ENCODE assay signal across 9 cellular contexts in genomic region chr11:124876818-124877630, GRCh38. TPM values are rescaled to one million over a fixed set of nuclear protein-coding genes. Genes with fewer than 3 reads are reported as not detected.
DNase-seq lines count a peak whose midpoint lies in the region; ATAC-seq, FAIRE-seq and TF ChIP-seq lines count a peak whose summit lies in the region.
"Had no signal": no experiment of that assay in that cellular context is flagged by ENCODE, and none has a peak within 500 bp of the region (broad histone marks: within the 10 kb centered on the region; RNA-seq: fewer than 3 reads in every experiment).

No MANE protein-coding gene starts in this region.

- no peaks in the 10 kb centered on the region for H3K36me3 ChIP-seq in OCI-LY3 (replicated peaks; ENCODE audit: low read depth, low read length)
- H3K36me3 ChIP-seq in neutrophil: no peaks in the 10 kb centered on the region

- peaks cover 34% of the 10 kb centered on the region for H3K27me3 Mint-ChIP-seq in CD4-positive, alpha-beta T cell

- peak overlapping the region; percentile 82 for H3K4me2 ChIP-seq in OCI-LY3 (ENCODE audit: low read length)

- peak overlapping the region; percentile 92 for H3K4me3 ChIP-seq in OCI-LY3 (ENCODE audit: low read length)
- H3K4me3 ChIP-seq in epithelial cell of esophagus (ENCODE audit: low read length): peak overlapping the region; percentile 56
- peak overlapping the region; percentile 52 to 74 for H3K4me3 ChIP-seq in neutrophil (ENCODE audit: low read depth in 1 of 2, low read length in 1 of 2)

- no peak for FAIRE-seq in urothelium cell line (lab: Jason Lieb, UNC)

- intact Hi-C loops in CD4-positive, alpha-beta T cell (cut with DNase I, micrococcal nuclease): loop anchor here (2.0 to 5.0 kb wide), 9 partner anchors 40 to 1135 kb away; partner anchors contain the start of genes SIAE (in 2 of the 2), SPA17 (in 2 of the 2), CCDC15 (in 1 of the 2) and MSANTD2 (in 1 of the 2)

- peak overlapping the region; percentile 92 for H2AFZ ChIP-seq in OCI-LY3 (ENCODE audit: low read depth, low read length)

- peak overlapping the region; percentile 77 for H3K9ac ChIP-seq in OCI-LY3 (ENCODE audit: low read length)

- POLR2A ChIA-PET in CD4-positive, alpha-beta T cell (lab: Charles Lee): interaction anchor here (0.6 to 1.5 kb wide), 16 partner anchors 7 to 234 kb away, joined by 3 to 30 read pairs (median 5); partner anchors contain the start of genes CCDC15, MSANTD2, SIAE and SPA17

- H3K9me3 Mint-ChIP-seq in CD4-positive, alpha-beta T cell: no peaks in the 10 kb centered on the region

- H3K27ac Mint-ChIP-seq in CD4-positive, alpha-beta T cell: peak overlapping the region; percentile 87

- no peaks in the 10 kb centered on the region for H3K36me3 Mint-ChIP-seq in CD4-positive, alpha-beta T cell (ENCODE audit: low read depth)

- peaks cover 34% of the 10 kb centered on the region for H3K27me3 ChIP-seq in CD4-positive, alpha-beta T cell (ENCODE audit: control insufficient read depth, insufficient read depth, low read length)
- 0 out of 2 replicates have a peak, but pooled peaks cover 3% of the 10 kb centered on the region for H3K27me3 ChIP-seq in OCI-LY3 (ENCODE audit: low read depth, low read length)
- peaks cover 76% of the 10 kb centered on the region for H3K27me3 ChIP-seq in neutrophil

- H3K4me3 Mint-ChIP-seq in CD4-positive, alpha-beta T cell: peak overlapping the region; percentile 94

- CTCF ChIA-PET in CD4-positive, alpha-beta T cell (lab: Charles Lee): interaction anchor here (0.5 to 1.5 kb wide), 24 partner anchors 10 to 255 kb away, joined by 3 to 27 read pairs (median 4); partner anchors contain the start of genes CCDC15, ESAM, ROBO3 and SIAE

- H3K4me1 Mint-ChIP-seq in CD4-positive, alpha-beta T cell (ENCODE audit: low read depth): peaks cover 25% of the 10 kb centered on the region

- no peak for DNase-seq in CD4-positive, alpha-beta T cell
- no peak for DNase-seq in epithelial cell of esophagus (ENCODE audit: low read depth)
- no peak for DNase-seq in NCI-H1092 treated with DMSO at 0.1 percent for 48 hours (lab: John Stamatoyannopoulos, UW)
- no peak for DNase-seq in urothelium cell line (ENCODE audit: low spot score)
- DNase-seq in activated CD4-positive, alpha-beta T cell treated with anti-CD3 and anti-CD28 coated beads, Interleukin-2, amount 50 U/mL, for 48 hours: no peak

- no peaks in the 10 kb centered on the region for H3K79me2 ChIP-seq in OCI-LY3 (ENCODE audit: low read length)

- H3K4me1 ChIP-seq in OCI-LY3 (ENCODE audit: low read length) (peaks cover 4% of the 10 kb centered on the region; the same call in 1 of the 2 replicates), neutrophil (ENCODE audit: control insufficient read depth in 1 of 2, insufficient read depth in 1 of 2, low read depth in 1 of 2, low read length in 1 of 2) (peaks cover 9 to 17% of the 10 kb centered on the region in 2 experiments)

- no peaks in the 10 kb centered on the region for H4K20me1 ChIP-seq in OCI-LY3 (ENCODE audit: insufficient read depth, low read length)

- ATAC-seq in CD4-positive, alpha-beta T cell (ENCODE audit: poor library complexity): no peak
- no peak for ATAC-seq in HG03135 (IDR thresholded peaks at IDR 0.05; ENCODE audit: unreplicated experiment)

- peak overlapping the region; percentile 62 for H3K27ac ChIP-seq in CD4-positive, alpha-beta T cell (ENCODE audit: low read depth, low read length)
- H3K27ac ChIP-seq in OCI-LY3 (ENCODE audit: low read length) (no peak overlapping the region), neutrophil (no peak overlapping the region)

- H3K9me3 ChIP-seq in CD4-positive, alpha-beta T cell (ENCODE audit: control insufficient read depth, low read length): no peaks in the 10 kb centered on the region
- H3K9me3 ChIP-seq in OCI-LY3 (ENCODE audit: insufficient read depth, low read length): no peaks in the 10 kb centered on the region
- no peaks in the 10 kb centered on the region for H3K9me3 ChIP-seq in neutrophil

- no peak for TF ChIP-seq CTCF in CD4-positive, alpha-beta T cell (IDR thresholded peaks at IDR 0.05)
- no peak for TF ChIP-seq CTCF in OCI-LY3 (IDR thresholded peaks at IDR 0.05; ENCODE audit: low read depth, low read length)
- no peak for TF ChIP-seq CTCF in epithelial cell of esophagus (IDR thresholded peaks at IDR 0.05; ENCODE audit: insufficient read depth, low read depth, low read length, missing control alignments)
- TF ChIP-seq CTCF in neutrophil (IDR thresholded peaks at IDR 0.05): no peak

RNA-seq across cellular contexts. Expression of gene ROBO3, which starts 11.8 kb away (rescaled TPM):
- 10 to 100 TPM; 26.2 to 27.2 TPM for total RNA-seq in CD4-positive, alpha-beta T cell

RNA-seq across cellular contexts. Expression of gene ROBO4, which starts 20.6 kb away (rescaled TPM):
- total RNA-seq in CD4-positive, alpha-beta T cell: not detected
- total RNA-seq: activated CD8-positive, alpha-beta memory T cell treated with anti-CD3 and anti-CD28 coated beads for 36 hours had no signal

RNA-seq across cellular contexts. Expression of gene HEPN1, which starts 42.0 kb away (rescaled TPM):
- total RNA-seq in CD4-positive, alpha-beta T cell: not detected
- total RNA-seq: activated CD8-positive, alpha-beta memory T cell treated with anti-CD3 and anti-CD28 coated beads for 36 hours had no signal

RNA-seq across cellular contexts. Expression of gene HEPACAM, which starts 58.8 kb away (rescaled TPM):
- not detected for total RNA-seq in CD4-positive, alpha-beta T cell
- total RNA-seq: activated CD8-positive, alpha-beta memory T cell treated with anti-CD3 and anti-CD28 coated beads for 36 hours had no signal
